Comparison of ENCODE assay signal across 8 cellular contexts in the genomic region with DNA sequence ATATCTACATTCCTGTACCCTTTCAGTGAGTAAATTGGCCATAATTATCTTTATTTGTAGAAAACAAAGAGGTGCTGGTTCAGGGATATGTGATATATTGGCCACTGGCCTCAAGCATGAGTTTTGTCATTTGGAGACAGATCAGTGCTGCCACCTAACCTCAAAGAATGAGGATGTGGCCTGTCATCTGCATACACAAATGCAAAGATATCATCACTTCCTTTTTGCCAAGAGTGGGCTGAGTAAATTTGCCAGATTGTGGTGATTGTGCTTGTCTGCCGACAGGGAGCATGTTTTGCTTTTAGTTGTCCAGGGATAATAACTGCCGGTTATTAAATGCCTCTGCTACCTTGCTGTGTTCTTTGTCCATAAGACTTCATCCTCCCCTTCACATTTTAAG. TPM values are rescaled to one million over a fixed set of nuclear protein-coding genes. Genes with fewer than 3 reads are reported as not detected.
DNase-seq lines count a peak whose midpoint lies in the region; ATAC-seq and TF ChIP-seq lines count a peak whose summit lies in the region.

No MANE protein-coding gene starts in this region.

- TF ChIP-seq CTCF in colonic mucosa (IDR thresholded peaks at IDR 0.05): no peak

- no peaks in the 10 kb centered on the region for H3K36me3 ChIP-seq in colonic mucosa

- no peaks in the 10 kb centered on the region for H3K9me3 ChIP-seq in colonic mucosa

- no peaks in the 10 kb centered on the region for H3K4me1 ChIP-seq in colonic mucosa

- DNase-seq in GM04503 (ENCODE audit: low read depth) (peak; percentile 32), RPMI8226 (peak; percentile 11), iris pigment epithelial cell (ENCODE audit: low read depth) (peak; percentile 39), mesenteric fat pad (ENCODE audit: low spot score) (no peak), colonic mucosa (no peak)
- no peak for DNase-seq in stimulated activated naive CD4-positive, alpha-beta T cell (lab: John Stamatoyannopoulos, UW)
- no peak for DNase-seq in activated CD4-positive, CD25-positive, alpha-beta regulatory T cell treated with anti-CD3 and anti-CD28 coated beads, Interleukin-2, amount 50 U/mL, for 72 hours

- no peaks in the 10 kb centered on the region for H3K27me3 ChIP-seq in colonic mucosa

- no peak overlapping the region for H3K27ac ChIP-seq in colonic mucosa

- H3K9ac ChIP-seq in colonic mucosa (ENCODE audit: low read depth in 2 of 2, low read length in 2 of 2): no peak overlapping the region

- intact Hi-C loops in colonic mucosa (cut with DNase I): no loop called here

- ATAC-seq in HG02870 (IDR thresholded peaks at IDR 0.05; ENCODE audit: unreplicated experiment): peak; percentile 91

- no peak overlapping the region for H3K4me3 ChIP-seq in colonic mucosa

RNA-seq across cellular contexts. Expression of a gene that starts 44.2 kb away (rescaled TPM):
- total RNA-seq in mesenteric fat pad (136 TPM), colonic mucosa (1 to 10 TPM; 3.2 to 4.0 TPM)

Comparison
In these comparisons a context has a peak if more than half of its experiments do, and no peak if none do; other contexts are left out.
1. DNase-seq: peak in GM04503 (single experiment), RPMI8226 (single experiment) and iris pigment epithelial cell (single experiment); none in stimulated activated naive CD4-positive, alpha-beta T cell (0 of 6), mesenteric fat pad (single experiment), colonic mucosa (single experiment) and activated CD4-positive, CD25-positive, alpha-beta regulatory T cell treated with anti-CD3 and anti-CD28 coated beads, Interleukin-2, amount 50 U/mL, for 72 hours (single experiment).
2. RNA of a gene that starts 44.2 kb away (total RNA-seq): 136 TPM in mesenteric fat pad (single experiment); 3.2 to 4.0 TPM in colonic mucosa; every median in the first group is over 10 times any median in the second.